9 cellular contexts compared by ENCODE assay signal in genomic region chr18:9916067-9916684, GRCh38. TPM values are rescaled to one million over a fixed set of nuclear protein-coding genes. Genes with fewer than 3 reads are reported as not detected.
DNase-seq lines count a peak whose midpoint lies in the region; ATAC-seq and TF ChIP-seq lines count a peak whose summit lies in the region.
"Had no signal": no experiment of that assay in that cellular context is flagged by ENCODE, and none has a peak within 500 bp of the region (broad histone marks: within the 10 kb centered on the region; RNA-seq: fewer than 3 reads in every experiment).

No MANE protein-coding gene starts in this region.

- intact Hi-C loops in activated CD4-positive, alpha-beta T cell treated with anti-CD3 and anti-CD28 coated beads, Interleukin-2, amount 10 ng/mL, durations not matched to agents 24 days and 14 days (cut with micrococcal nuclease) = loop anchor here (5.0 to 10.0 kb wide), 3 partner anchors 36 to 1211 kb away; partner anchors contain the start of genes MTCL1 and TWSG1

- no peaks in the 10 kb centered on the region for H3K9me3 Mint-ChIP-seq in activated CD4-positive, alpha-beta T cell treated with anti-CD3 and anti-CD28 coated beads, Interleukin-2, amount 10 ng/mL, durations not matched to agents 24 days and 14 days
- no peaks in the 10 kb centered on the region for H3K9me3 Mint-ChIP-seq in activated T-helper 17 cell treated with anti-CD3 and anti-CD28 coated beads, Interleukin-2, amount 50 U/mL, for 72 hours
- H3K9me3 Mint-ChIP-seq in immature natural killer cell = peaks cover 0 to 1% (median 0%) of the 10 kb centered on the region in 6 donors

- H3K27me3 ChIP-seq in thoracic aorta (replicated peaks; ENCODE audit: insufficient read depth) = no peaks in the 10 kb centered on the region

- peak overlapping the region; percentile 83 for H3K27ac Mint-ChIP-seq in activated CD4-positive, alpha-beta T cell treated with anti-CD3 and anti-CD28 coated beads, Interleukin-2, amount 10 ng/mL, durations not matched to agents 24 days and 14 days
- peak overlapping the region; percentile 93 for H3K27ac Mint-ChIP-seq in activated T-helper 17 cell treated with anti-CD3 and anti-CD28 coated beads, Interleukin-2, amount 50 U/mL, for 72 hours
- H3K27ac Mint-ChIP-seq in immature natural killer cell = peak overlapping the region; percentile 72 to 94 (median 91)

- TF ChIP-seq CTCF in thoracic aorta (IDR thresholded peaks at IDR 0.05) = no peak

- H3K9me3 ChIP-seq in thoracic aorta = no peaks in the 10 kb centered on the region

- H3K4me3 Mint-ChIP-seq in activated CD4-positive, alpha-beta T cell treated with anti-CD3 and anti-CD28 coated beads, Interleukin-2, amount 10 ng/mL, durations not matched to agents 24 days and 14 days = peak overlapping the region; percentile 89
- H3K4me3 Mint-ChIP-seq in activated T-helper 17 cell treated with anti-CD3 and anti-CD28 coated beads, Interleukin-2, amount 50 U/mL, for 72 hours = peak overlapping the region; percentile 85
- H3K4me3 Mint-ChIP-seq in immature natural killer cell = peak overlapping the region; percentile 86 to 90 (median 88)

- H3K27me3 Mint-ChIP-seq in activated CD4-positive, alpha-beta T cell treated with anti-CD3 and anti-CD28 coated beads, Interleukin-2, amount 10 ng/mL, durations not matched to agents 24 days and 14 days = no peaks in the 10 kb centered on the region
- H3K27me3 Mint-ChIP-seq in activated T-helper 17 cell treated with anti-CD3 and anti-CD28 coated beads, Interleukin-2, amount 50 U/mL, for 72 hours = no peaks in the 10 kb centered on the region
- peaks cover 6 to 14% (median 12%) of the 10 kb centered on the region in 3 donors for H3K27me3 Mint-ChIP-seq in immature natural killer cell (ENCODE audit: low read depth in 3 of 3)

- no peaks in the 10 kb centered on the region for H3K36me3 ChIP-seq in thoracic aorta

- ATAC-seq in activated T-helper 17 cell treated with anti-CD3 and anti-CD28 coated beads, Interleukin-2, amount 50 U/mL, for 72 hours (replicated peaks) = peak; percentile 2
- no peak for ATAC-seq in thoracic aorta (ENCODE audit: insufficient number of reproducible peaks, low FRiP score, low read depth)
- ATAC-seq in HG03039 (IDR thresholded peaks at IDR 0.05; ENCODE audit: unreplicated experiment) = no peak
- ATAC-seq in GM19023 (IDR thresholded peaks at IDR 0.05; ENCODE audit: unreplicated experiment) = no peak

- peaks cover 25% of the 10 kb centered on the region for H3K4me1 Mint-ChIP-seq in activated CD4-positive, alpha-beta T cell treated with anti-CD3 and anti-CD28 coated beads, Interleukin-2, amount 10 ng/mL, durations not matched to agents 24 days and 14 days
- H3K4me1 Mint-ChIP-seq in activated T-helper 17 cell treated with anti-CD3 and anti-CD28 coated beads, Interleukin-2, amount 50 U/mL, for 72 hours = peaks cover 16% of the 10 kb centered on the region
- H3K4me1 Mint-ChIP-seq in immature natural killer cell = peaks cover 26 to 31% of the 10 kb centered on the region in 2 donors

- no peak for DNase-seq in activated CD4-positive, alpha-beta T cell treated with anti-CD3 and anti-CD28 coated beads, Interleukin-2, amount 10 ng/mL, durations not matched to agents 24 days and 14 days
- no peak for DNase-seq in activated CD4-positive, alpha-beta T cell treated with anti-CD3 and anti-CD28 coated beads, Interleukin-2, amount 50 U/mL, for 1 hour
- DNase-seq in immature natural killer cell (no peak), thoracic aorta (ENCODE audit: low spot score) (no peak), NCI-H226 (no peak)

- peaks cover 41 to 61% of the 10 kb centered on the region in 2 donors for H3K4me1 ChIP-seq in thoracic aorta (ENCODE audit: control insufficient read depth in 1 of 2, low read depth in 2 of 2)

- H3K36me3 Mint-ChIP-seq in activated CD4-positive, alpha-beta T cell treated with anti-CD3 and anti-CD28 coated beads, Interleukin-2, amount 10 ng/mL, durations not matched to agents 24 days and 14 days (ENCODE audit: low read depth) = no peaks in the 10 kb centered on the region
- H3K36me3 Mint-ChIP-seq in activated T-helper 17 cell treated with anti-CD3 and anti-CD28 coated beads, Interleukin-2, amount 50 U/mL, for 72 hours (ENCODE audit: low read depth) = peaks cover 18% of the 10 kb centered on the region
- no peaks in the 10 kb centered on the region for H3K36me3 Mint-ChIP-seq in immature natural killer cell

- H3K27ac ChIP-seq in thoracic aorta = peak overlapping the region; percentile 54 to 98
- H3K27ac ChIP-seq: RWPE1 had no signal

- H3K4me3 ChIP-seq in thoracic aorta = peak overlapping the region; percentile 94

RNA-seq across cellular contexts. Expression of gene VAPA, which starts 2.4 kb away (rescaled TPM):
- total RNA-seq in activated CD4-positive, alpha-beta T cell treated with anti-CD3 and anti-CD28 coated beads, Interleukin-2, amount 10 ng/mL, durations not matched to agents 24 days and 14 days = 182 and 196 TPM in 2 replicates
- 100 to 1,000 TPM; 135 to 185 TPM for total RNA-seq in activated T-helper 17 cell treated with anti-CD3 and anti-CD28 coated beads, Interleukin-2, amount 50 U/mL, for 72 hours
- polyA plus RNA-seq in immature natural killer cell = 100 to 1,000 TPM; 187 to 252 (median 235) TPM
- total RNA-seq in thoracic aorta = 100 to 1,000 TPM; 171 to 195 TPM

RNA-seq across cellular contexts. Expression of gene TXNDC2, which starts 30.4 kb away (rescaled TPM):
- not detected in 2 replicates for total RNA-seq in activated CD4-positive, alpha-beta T cell treated with anti-CD3 and anti-CD28 coated beads, Interleukin-2, amount 10 ng/mL, durations not matched to agents 24 days and 14 days
- not detected for total RNA-seq in activated T-helper 17 cell treated with anti-CD3 and anti-CD28 coated beads, Interleukin-2, amount 50 U/mL, for 72 hours
- not detected for polyA plus RNA-seq in immature natural killer cell
- total RNA-seq in thoracic aorta = 1 to 10 TPM in 1 of 2 donors, under 1 TPM in 1; 0.35 to 8.8 TPM
